Comparison of ENCODE assay signal across 15 cellular contexts in the genomic region with DNA sequence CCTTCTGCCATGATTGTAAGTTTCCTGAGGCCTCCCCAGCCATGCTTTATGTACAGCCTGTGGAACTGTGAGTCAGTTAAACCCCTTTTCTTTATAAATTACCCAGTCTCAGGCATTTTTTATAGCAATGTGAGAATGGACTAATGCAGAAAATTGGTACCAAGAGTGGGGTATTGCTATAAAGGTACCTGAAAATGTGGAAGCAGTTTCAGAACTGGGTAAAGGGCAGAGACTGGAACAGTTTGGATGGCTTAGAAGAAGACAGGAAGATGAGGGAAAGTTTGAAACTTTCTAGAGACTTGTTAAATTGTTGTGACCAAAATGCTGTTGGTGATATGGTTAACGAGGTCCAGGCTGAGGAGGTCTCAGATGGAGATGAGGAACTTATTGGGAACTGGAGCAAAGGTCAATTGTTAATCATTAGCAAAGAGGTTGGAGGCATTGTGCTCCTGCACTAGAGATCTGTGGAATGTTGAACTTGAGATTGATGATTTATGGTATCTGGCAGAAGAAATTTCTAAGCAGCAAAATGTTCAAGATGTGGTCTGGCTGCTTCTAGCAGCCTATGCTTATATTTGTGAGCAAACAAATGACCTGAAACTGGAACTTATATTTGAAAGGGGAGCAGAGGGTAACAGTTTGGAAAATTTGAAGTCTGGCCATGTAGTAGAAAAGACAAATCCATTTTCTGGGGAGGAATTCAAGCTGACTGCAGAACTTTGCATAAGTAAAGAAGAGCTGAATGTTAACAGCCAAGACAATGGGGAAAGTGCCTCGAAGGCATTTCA.
A peak's percentile ranks its signal among the peaks of the same experiment; 100 is the strongest.
DNase-seq lines count a peak whose midpoint lies in the region; ATAC-seq and TF ChIP-seq lines count a peak whose summit lies in the region.
"Had no signal": no experiment of that assay in that cellular context is flagged by ENCODE, and none has a peak within 500 bp of the region (broad histone marks: within the 10 kb centered on the region; RNA-seq: fewer than 3 reads in every experiment).

No MANE protein-coding gene starts in this region.

- H3K27ac Mint-ChIP-seq in endothelial cell (ENCODE audit: unreplicated experiment), result no peak overlapping the region
- H3K27ac Mint-ChIP-seq: CD4-positive, alpha-beta memory T cell had no signal

- peak; percentile 22 for DNase-seq in NT2/D1 (ENCODE audit: low read depth, low spot score)
- DNase-seq in endothelial cell (ENCODE audit: low spot score), result no peak
- DNase-seq in kidney tubule cell (ENCODE audit: low spot score), result peak; percentile 6
- DNase-seq in hepatic stellate cell (ENCODE audit: low spot score), result no peak
- DNase-seq in cerebellum (ENCODE audit: low spot score), result no peak
- DNase-seq: C1 segment of cervical spinal cord; Calu3; CD4-positive, alpha-beta memory T cell; COR-L47; DMS53; DMS79 treated with DMSO at 0.1 percent for 48 hours; GOT3 had no signal

- peaks cover 1% of the 10 kb centered on the region for H3K27me3 Mint-ChIP-seq in endothelial cell (ENCODE audit: unreplicated experiment)
- H3K27me3 Mint-ChIP-seq: CD4-positive, alpha-beta memory T cell had no signal

- peak overlapping the region; percentile 66 for H3K4me3 Mint-ChIP-seq in endothelial cell (ENCODE audit: unreplicated experiment)

- H3K36me3 Mint-ChIP-seq in endothelial cell (ENCODE audit: low read depth, unreplicated experiment), result peaks cover 36% of the 10 kb centered on the region

- H3K4me3 ChIP-seq in NT2/D1 (ENCODE audit: insufficient read length, low read depth) (no peak overlapping the region), subcutaneous abdominal adipose tissue (ENCODE audit: low read depth in 1 of 5, low read length in 5 of 5) (peak overlapping the region in 3 of 5 donors; percentile 31 to 40 (median 39))
- H3K4me3 ChIP-seq: HAP-1 had no signal

- no peak overlapping the region for H3K27ac ChIP-seq in subcutaneous abdominal adipose tissue (ENCODE audit: low read depth, low read length)

- no peak for ATAC-seq in HG03565 (IDR thresholded peaks at IDR 0.05; ENCODE audit: unreplicated experiment)

- H3K4me1 ChIP-seq in NT2/D1 (ENCODE audit: insufficient read depth, insufficient read length) (no peaks in the 10 kb centered on the region), subcutaneous abdominal adipose tissue (ENCODE audit: control insufficient read depth in 5 of 5, insufficient read depth in 5 of 5, low read length in 5 of 5) (no peaks in the 10 kb centered on the region)
- H3K4me1 ChIP-seq: HAP-1 had no signal

- peaks cover 36% of the 10 kb centered on the region; the same call in 1 of the 2 replicates for H3K9me3 ChIP-seq in NT2/D1 (ENCODE audit: insufficient read depth, low read length)
- H3K9me3 ChIP-seq in subcutaneous abdominal adipose tissue (ENCODE audit: control insufficient read depth in 5 of 5, low read length in 5 of 5), result peaks cover 7 to 62% (median 36%) of the 10 kb centered on the region in 5 donors

- peaks cover 29% of the 10 kb centered on the region for H3K9me3 Mint-ChIP-seq in endothelial cell (ENCODE audit: unreplicated experiment)

- no peak for TF ChIP-seq CTCF in endothelial cell (IDR thresholded peaks at IDR 0.05; ENCODE audit: unreplicated experiment)

- H3K4me1 Mint-ChIP-seq in endothelial cell (ENCODE audit: unreplicated experiment), result no peaks in the 10 kb centered on the region
- H3K4me1 Mint-ChIP-seq: CD4-positive, alpha-beta memory T cell had no signal

- no peaks in the 10 kb centered on the region for H3K27me3 ChIP-seq in NT2/D1 (ENCODE audit: insufficient read depth, insufficient read length)
- no peaks in the 10 kb centered on the region for H3K27me3 ChIP-seq in subcutaneous abdominal adipose tissue (ENCODE audit: control insufficient read depth in 5 of 5, insufficient read depth in 4 of 5, low read length in 5 of 5)

- no peaks in the 10 kb centered on the region for H3K36me3 ChIP-seq in NT2/D1 (ENCODE audit: insufficient read depth, insufficient read length, low read length)
- no peaks in the 10 kb centered on the region for H3K36me3 ChIP-seq in subcutaneous abdominal adipose tissue (ENCODE audit: control insufficient read depth in 5 of 5, insufficient read depth in 5 of 5, low read length in 5 of 5)
- H3K36me3 ChIP-seq: HAP-1 had no signal

- H3K9ac ChIP-seq in NT2/D1 (ENCODE audit: insufficient read length, low read depth), result no peak overlapping the region
- no peak overlapping the region for H3K9ac ChIP-seq in subcutaneous abdominal adipose tissue (ENCODE audit: low read length in 5 of 5)

Comparison
In these comparisons a context has a peak if more than half of its experiments do, and no peak if none do; other contexts are left out.
1. DNase-seq: peak in NT2/D1 (single experiment) and kidney tubule cell (single experiment); none in endothelial cell (single experiment), hepatic stellate cell (single experiment) and cerebellum (single experiment).